ENCODE assay signal across 1 cellular context in the genomic region with DNA sequence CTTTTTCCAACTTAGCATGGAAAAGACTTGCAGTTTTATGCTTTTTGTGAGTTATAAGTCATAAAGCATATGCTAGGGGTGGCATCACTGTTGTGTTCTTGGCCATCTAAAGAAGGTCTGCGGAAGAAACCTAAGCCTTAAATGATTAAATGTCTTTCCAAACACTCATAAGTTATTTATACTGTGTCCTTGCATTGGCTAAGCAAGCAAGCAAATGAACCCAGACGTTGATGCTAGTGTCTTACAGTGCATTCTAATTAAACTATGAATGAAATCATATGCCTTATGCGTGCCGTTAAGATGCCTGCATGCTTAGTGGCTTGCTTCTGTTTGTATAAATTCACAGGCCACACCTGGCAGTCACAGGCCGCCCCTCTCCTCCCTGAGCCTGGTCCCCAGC.
TF ChIP-seq lines count a peak whose summit lies in the region.

No MANE protein-coding gene starts in this region.

TF ChIP-seq in IMR-90, 13 proteins besides CTCF, POLR2A, EP300 and RAD21 (continued from another document):
- TF ChIP-seq CHD1 (IDR thresholded peaks at IDR 0.05; ENCODE audit: low read depth, low read length), result no peak
- no peak for TF ChIP-seq FOS (IDR thresholded peaks at IDR 0.05; ENCODE audit: low read depth, low read length)
- no peak for TF ChIP-seq MAZ (IDR thresholded peaks at IDR 0.05; ENCODE audit: borderline replicate concordance, low read depth, low read length)
- TF ChIP-seq BHLHE40 (IDR thresholded peaks at IDR 0.05; ENCODE audit: low read depth, low read length), result no peak
- no peak for TF ChIP-seq CEBPB (IDR thresholded peaks at IDR 0.05; ENCODE audit: low read depth, low read length)
- no peak for TF ChIP-seq MXI1 (IDR thresholded peaks at IDR 0.05; ENCODE audit: borderline replicate concordance, low read depth, low read length)
- no peak for TF ChIP-seq RFX5 (IDR thresholded peaks at IDR 0.05; ENCODE audit: low read depth, low read length)
- TF ChIP-seq USF2 (IDR thresholded peaks at IDR 0.05; ENCODE audit: low read depth, low read length), result no peak
